Comparison of ENCODE assay signal across 17 cellular contexts in the genomic region with DNA sequence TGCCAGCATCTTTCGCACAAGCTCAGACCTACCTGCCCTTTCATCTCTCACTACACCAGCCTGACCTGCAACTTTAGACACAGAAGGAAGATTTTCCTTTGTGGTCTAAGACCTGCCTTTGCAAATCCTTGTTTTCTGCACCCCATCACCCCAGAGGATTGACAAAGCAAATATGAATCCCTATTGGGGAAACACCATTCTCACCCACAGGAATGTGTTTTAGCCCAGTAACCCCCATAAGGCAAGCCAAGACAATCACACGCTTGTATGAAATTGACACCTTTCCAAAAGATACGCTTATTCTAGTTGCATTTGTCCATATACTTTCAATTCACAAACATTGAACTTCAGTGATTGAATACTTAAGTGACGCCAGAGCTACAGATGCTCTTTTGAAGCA. TPM values are rescaled to one million over a fixed set of nuclear protein-coding genes. Genes with fewer than 3 reads are reported as not detected.
DNase-seq lines count a peak whose midpoint lies in the region; ATAC-seq and TF ChIP-seq lines count a peak whose summit lies in the region.
"Had no signal": no experiment of that assay in that cellular context is flagged by ENCODE, and none has a peak within 500 bp of the region (broad histone marks: within the 10 kb centered on the region; RNA-seq: fewer than 3 reads in every experiment).

No MANE protein-coding gene starts in this region.

- TF ChIP-seq POLR2A in ovary (IDR thresholded peaks at IDR 0.05) (no peak), vagina (IDR thresholded peaks at IDR 0.05) (no peak)

- H3K4me3 Mint-ChIP-seq in naive thymus-derived CD4-positive, alpha-beta T cell, result no peak overlapping the region
- H3K4me3 Mint-ChIP-seq: activated naive CD4-positive, alpha-beta T cell treated with anti-CD3 and anti-CD28 coated beads, Interleukin-2, amount 50 U/mL, for 24 hours had no signal

- peak overlapping the region in 3 of 9 donors; percentile 15 to 66 (median 19) for H3K27ac Mint-ChIP-seq in naive thymus-derived CD4-positive, alpha-beta T cell

- no peak overlapping the region for H3K4me3 ChIP-seq in left ventricle myocardium inferior
- no peak overlapping the region for H3K4me3 ChIP-seq in choroid plexus epithelial cell (ENCODE audit: low read depth, low read length)
- H3K4me3 ChIP-seq in ovary, result no peak overlapping the region
- H3K4me3 ChIP-seq in vagina, result no peak overlapping the region
- H3K4me3 ChIP-seq in naive thymus-derived CD4-positive, alpha-beta T cell (ENCODE audit: low read length), result no peak overlapping the region
- H3K4me3 ChIP-seq: HAP-1, smooth muscle cell had no signal

- no peaks in the 10 kb centered on the region for H3K9me3 Mint-ChIP-seq in naive thymus-derived CD4-positive, alpha-beta T cell
- H3K9me3 Mint-ChIP-seq: activated naive CD4-positive, alpha-beta T cell treated with anti-CD3 and anti-CD28 coated beads, Interleukin-2, amount 50 U/mL, for 24 hours had no signal

- H3K27ac ChIP-seq in left ventricle myocardium inferior (replicated peaks), result peak overlapping the region; percentile 68
- H3K27ac ChIP-seq in ovary, result peak overlapping the region; percentile 9 to 56
- H3K27ac ChIP-seq in vagina, result peak overlapping the region; percentile 11
- H3K27ac ChIP-seq in naive thymus-derived CD4-positive, alpha-beta T cell (ENCODE audit: low read depth, low read length), result no peak overlapping the region
- H3K27ac ChIP-seq: KMS-11 had no signal

- POLR2A ChIA-PET in naive thymus-derived CD4-positive, alpha-beta T cell (lab: Charles Lee), result no interaction called here

- TF ChIP-seq CTCF in left ventricle myocardium inferior (IDR thresholded peaks at IDR 0.05; ENCODE audit: borderline replicate concordance), result no peak
- TF ChIP-seq CTCF in choroid plexus epithelial cell (conservative IDR thresholded peaks at IDR 0.05; ENCODE audit: low read depth, low read length), result no peak
- no peak for TF ChIP-seq CTCF in ovary (IDR thresholded peaks at IDR 0.05)
- TF ChIP-seq CTCF in vagina (IDR thresholded peaks at IDR 0.05), result no peak

- ATAC-seq in left ventricle myocardium superior (no peak), HG03460 (IDR thresholded peaks at IDR 0.05; ENCODE audit: unreplicated experiment) (no peak)
- ATAC-seq in naive thymus-derived CD4-positive, alpha-beta T cell, result no peak

- CTCF ChIA-PET in naive thymus-derived CD4-positive, alpha-beta T cell (lab: Charles Lee), result interaction anchor here (0.6 to 1.2 kb wide), 2 partner anchors 81 to 294 kb away, joined by 3 to 4 read pairs; no protein-coding TSS in a partner anchor

- H3K27me3 ChIP-seq in left ventricle myocardium inferior (ENCODE audit: low read depth) (no peaks in the 10 kb centered on the region), ovary (no peaks in the 10 kb centered on the region), vagina (no peaks in the 10 kb centered on the region)
- H3K27me3 ChIP-seq in naive thymus-derived CD4-positive, alpha-beta T cell (ENCODE audit: control insufficient read depth in 2 of 2, insufficient read depth in 2 of 2, low read length in 2 of 2), result no peaks in the 10 kb centered on the region

- H3K4me1 ChIP-seq in left ventricle myocardium inferior, result peaks cover 62% of the 10 kb centered on the region
- H3K4me1 ChIP-seq in ovary (ENCODE audit: insufficient read depth), result peaks cover 11% of the 10 kb centered on the region
- H3K4me1 ChIP-seq in vagina, result peaks cover 23% of the 10 kb centered on the region
- H3K4me1 ChIP-seq in naive thymus-derived CD4-positive, alpha-beta T cell (ENCODE audit: control insufficient read depth in 2 of 2, insufficient read depth in 2 of 2, low read length in 2 of 2), result peaks cover 0 to 4% of the 10 kb centered on the region in 2 donors

- no peaks in the 10 kb centered on the region for H3K9me3 ChIP-seq in left ventricle myocardium inferior (replicated peaks)
- no peaks in the 10 kb centered on the region for H3K9me3 ChIP-seq in ovary
- H3K9me3 ChIP-seq in vagina, result no peaks in the 10 kb centered on the region
- H3K9me3 ChIP-seq in naive thymus-derived CD4-positive, alpha-beta T cell (ENCODE audit: control insufficient read depth in 2 of 3, low read length in 3 of 3), result no peaks in the 10 kb centered on the region
- H3K9me3 ChIP-seq: HAP-1 had no signal

- intact Hi-C loops in left ventricle myocardium inferior (cut with micrococcal nuclease) (loop anchor here (5.0 to 10.0 kb wide), 2 partner anchors 161 to 284 kb away; no protein-coding TSS in a partner anchor), left ventricle myocardium superior (cut with micrococcal nuclease) (loop anchor here (10.0 kb wide), 1 partner anchor 161 kb away; no protein-coding TSS in a partner anchor), ovary (cut with DNase I) (loop anchor here in 1 of 4 donors (5.0 kb wide), 1 partner anchor 294 kb away; no protein-coding TSS in a partner anchor), vagina (cut with DNase I) (no loop called here)
- intact Hi-C loops in naive thymus-derived CD4-positive, alpha-beta T cell (cut with micrococcal nuclease), result no loop called here

- H3K36me3 Mint-ChIP-seq in naive thymus-derived CD4-positive, alpha-beta T cell, result peaks cover 0 to 5% (median 0%) of the 10 kb centered on the region in 5 donors
- H3K36me3 Mint-ChIP-seq: activated naive CD4-positive, alpha-beta T cell treated with anti-CD3 and anti-CD28 coated beads, Interleukin-2, amount 50 U/mL, for 24 hours had no signal

- peaks cover 0 to 4% (median 0%) of the 10 kb centered on the region in 5 donors for H3K27me3 Mint-ChIP-seq in naive thymus-derived CD4-positive, alpha-beta T cell
- H3K27me3 Mint-ChIP-seq: activated naive CD4-positive, alpha-beta T cell treated with anti-CD3 and anti-CD28 coated beads, Interleukin-2, amount 50 U/mL, for 24 hours had no signal

- H3K4me1 Mint-ChIP-seq in naive thymus-derived CD4-positive, alpha-beta T cell, result peaks cover 6 to 42% (median 10%) of the 10 kb centered on the region in 7 donors

- DNase-seq in left ventricle myocardium inferior (no peak), left ventricle myocardium superior (no peak), choroid plexus epithelial cell (ENCODE audit: low read depth) (peak; percentile 14), ovary (no peak), vagina (ENCODE audit: extremely low spot score in 2 of 2) (no peak), HUDEP-2 (lab: John Stamatoyannopoulos, UW; ENCODE audit: unreplicated experiment in 76 of 76) (no peak)
- DNase-seq in naive thymus-derived CD4-positive, alpha-beta T cell, result no peak
- DNase-seq: activated T-cell treated with anti-CD3 and anti-CD28 coated beads, Interleukin-2, amount 50 U/mL, for 1 hour; DND-41; effector CD4-positive, alpha-beta T cell; NCI-H1092; trophoblast cell had no signal

- no peak for TF ChIP-seq EP300 in ovary (IDR thresholded peaks at IDR 0.05)

- H3K36me3 ChIP-seq in left ventricle myocardium inferior (no peaks in the 10 kb centered on the region), ovary (no peaks in the 10 kb centered on the region), vagina (no peaks in the 10 kb centered on the region)
- no peaks in the 10 kb centered on the region for H3K36me3 ChIP-seq in naive thymus-derived CD4-positive, alpha-beta T cell (ENCODE audit: control insufficient read depth in 2 of 3, insufficient read depth in 3 of 3, low read length in 3 of 3)
- H3K36me3 ChIP-seq: HAP-1 had no signal

- WGBS in ovary, 3 donors, result 95 to 99% (median 97%) methylated on average over 4 of the region's 4 CpGs

RNA-seq across cellular contexts. Expression of gene SPATA13, which starts 55.7 kb away (rescaled TPM):
- total RNA-seq in left ventricle myocardium inferior (8.4 TPM), left ventricle myocardium superior (7.6 TPM), ovary (10 to 100 TPM; 21.7 to 60.3 (median 33.8) TPM), vagina (20.1 TPM)
- 10 to 100 TPM; 11.1 to 14.8 TPM for polyA plus RNA-seq in ovary
- 100 to 1,000 TPM in 3 of 5 experiments, 10 to 100 TPM in 2; 62.2 to 104 (median 101) TPM for total RNA-seq in naive thymus-derived CD4-positive, alpha-beta T cell
- 10 to 100 TPM; 91.4 to 96.1 TPM for polyA plus RNA-seq in naive thymus-derived CD4-positive, alpha-beta T cell

Comparison
In these comparisons a context has a peak if more than half of its experiments do, and no peak if none do; other contexts are left out.
1. intact Hi-C loops: an anchor here in left ventricle myocardium inferior (5.0 to 10.0 kb wide) and left ventricle myocardium superior (10.0 kb wide); none called in vagina and naive thymus-derived CD4-positive, alpha-beta T cell.